Comparison of ENCODE assay signal across 8 cellular contexts in genomic region chr12:3604750-3605638, GRCh38.
A peak's percentile ranks its signal among the peaks of the same experiment; 100 is the strongest.
DNase-seq lines count a peak whose midpoint lies in the region; ATAC-seq, FAIRE-seq and TF ChIP-seq lines count a peak whose summit lies in the region.

No MANE protein-coding gene starts in this region.

- H3K27me3 ChIP-seq in HL-60 (ENCODE audit: insufficient read depth, poor library complexity, severe bottlenecking) (peaks cover 8% of the 10 kb centered on the region), psoas muscle (ENCODE audit: insufficient read depth in 3 of 3, low read length in 2 of 3) (no peaks in the 10 kb centered on the region)

- ATAC-seq in psoas muscle, result peak; percentile 58 to 73 (median 61)
- ATAC-seq in HG02884 (IDR thresholded peaks at IDR 0.05; ENCODE audit: unreplicated experiment), result no peak

- H3K9me3 ChIP-seq in psoas muscle, result no peaks in the 10 kb centered on the region

- H3K4me3 ChIP-seq in HL-60 (replicated peaks; ENCODE audit: insufficient read depth, low read length) (no peak overlapping the region), foreskin fibroblast (ENCODE audit: low read depth in 1 of 2, low read length in 2 of 2) (no peak overlapping the region), psoas muscle (no peak overlapping the region)

- WGBS in psoas muscle, 3 donors, result 16 to 23% (median 21%) methylated on average over 14 of the region's 14 CpGs

- H3K4me1 ChIP-seq in psoas muscle, result peaks cover 18% of the 10 kb centered on the region

- FAIRE-seq in GM12892 (lab: Jason Lieb, UNC), result no peak

- intact Hi-C loops in psoas muscle (cut with DNase I), result no loop called here

- peak; percentile 8 to 15 for DNase-seq in HL-60 (ENCODE audit: low read depth in 1 of 2, low spot score in 1 of 2)
- peak; percentile 99 for DNase-seq in NCI-H69 (lab: John Stamatoyannopoulos, UW)
- DNase-seq in foreskin fibroblast, result peak; percentile 4 to 39
- peak; percentile 27 to 68 for DNase-seq in psoas muscle
- DNase-seq in GM12892 (ENCODE audit: insufficient read length), result no peak
- no peak for DNase-seq in activated CD4-positive, alpha-beta T cell treated with anti-CD3 and anti-CD28 coated beads, Interleukin-2, amount 50 U/mL, for 48 hours
- no peak for DNase-seq in stimulated activated CD4-positive, alpha-beta T cell treated with anti-CD3 and anti-CD28 coated beads, Interleukin-12 subunit alpha, Interleukin-12 subunit beta, amount 100 ng/mL, for 4 hours

- TF ChIP-seq POLR2A in GM12892 (IDR thresholded peaks at IDR 0.05; ENCODE audit: low read depth, low read length), result no peak

- H3K27ac ChIP-seq in HL-60 (replicated peaks), result no peak overlapping the region
- H3K27ac ChIP-seq in psoas muscle, result no peak overlapping the region

- TF ChIP-seq CTCF in HL-60 (IDR thresholded peaks at IDR 0.05; ENCODE audit: insufficient read depth, low read length), result no peak
- no peak for TF ChIP-seq CTCF in foreskin fibroblast (IDR thresholded peaks at IDR 0.05; ENCODE audit: low read depth, low read length)
- TF ChIP-seq CTCF in psoas muscle (IDR thresholded peaks at IDR 0.05), result no peak

- no peaks in the 10 kb centered on the region for H3K36me3 ChIP-seq in psoas muscle (ENCODE audit: insufficient read depth in 1 of 2, low read depth in 1 of 2)

Comparison
In these comparisons a context has a peak if more than half of its experiments do, and no peak if none do; other contexts are left out.
1. DNase-seq: peak in HL-60 (2 of 2), NCI-H69 (single experiment), foreskin fibroblast (2 of 2) and psoas muscle (2 of 2); none in GM12892 (single experiment), activated CD4-positive, alpha-beta T cell treated with anti-CD3 and anti-CD28 coated beads, Interleukin-2, amount 50 U/mL, for 48 hours (0 of 2) and stimulated activated CD4-positive, alpha-beta T cell treated with anti-CD3 and anti-CD28 coated beads, Interleukin-12 subunit alpha, Interleukin-12 subunit beta, amount 100 ng/mL, for 4 hours (single experiment).